7 cellular contexts compared by ENCODE assay signal in genomic region chr11:83156996-83157754, GRCh38. TPM values are rescaled to one million over a fixed set of nuclear protein-coding genes. Genes with fewer than 3 reads are reported as not detected.
DNase-seq lines count a peak whose midpoint lies in the region; ATAC-seq and TF ChIP-seq lines count a peak whose summit lies in the region.

Gene PCF11 (plus strand): TSS chr11:83157131. CDS start chr11:83157440, 309 bp downstream.

- H3K27me3 ChIP-seq in SJSA1 (replicated peaks) (no peaks in the 10 kb centered on the region), uterus (no peaks in the 10 kb centered on the region)

- H3K27ac ChIP-seq in SJSA1 (peak within 1 kb of the TSS; percentile 94), uterus (peak within 1 kb of the TSS; percentile 98 to 99)

- peak within 1 kb of the TSS; percentile 70 for H3K4me3 ChIP-seq in SJSA1
- peak within 1 kb of the TSS; percentile 68 to 98 for H3K4me3 ChIP-seq in uterus

- peak in 1 of 4 experiments; percentile 30 for TF ChIP-seq CTCF in uterus (IDR thresholded peaks at IDR 0.05)

- no peaks in the 10 kb centered on the region for H3K27me3 Mint-ChIP-seq in effector memory CD8-positive, alpha-beta T cell

- H3K4me1 ChIP-seq in SJSA1 (replicated peaks) (peaks cover 13% of the 10 kb centered on the region), uterus (no peaks in the 10 kb centered on the region)

- H3K36me3 ChIP-seq in SJSA1: peaks cover 35% of the 10 kb centered on the region
- no peaks in the 10 kb centered on the region for H3K36me3 ChIP-seq in uterus

- peaks cover 64% of the 10 kb centered on the region for H3K36me3 Mint-ChIP-seq in effector memory CD8-positive, alpha-beta T cell (ENCODE audit: insufficient read depth)

- intact Hi-C loops in uterus (cut with DNase I; ENCODE audit: low total_unique reads): no loop called here

- peaks cover 22 to 34% of the 10 kb centered on the region in 2 donors for H3K4me1 Mint-ChIP-seq in effector memory CD8-positive, alpha-beta T cell (ENCODE audit: low read depth in 2 of 2)

- peak within 1 kb of the TSS; percentile 99 to 100 for H3K27ac Mint-ChIP-seq in effector memory CD8-positive, alpha-beta T cell

- DNase-seq in SJSA1 (ENCODE audit: low read depth in 1 of 2, low spot score in 2 of 2): no peak
- DNase-seq in effector memory CD8-positive, alpha-beta T cell: peak in 1 of 3 experiments; percentile 93
- DNase-seq in mucosa of gallbladder (ENCODE audit: low spot score): no peak
- DNase-seq in uterus: no peak

- ATAC-seq in GM18505 (IDR thresholded peaks at IDR 0.05; ENCODE audit: unreplicated experiment) (peak; percentile 2), HG02759 (IDR thresholded peaks at IDR 0.05; ENCODE audit: unreplicated experiment) (peak; percentile 9), GM19328 (IDR thresholded peaks at IDR 0.05; ENCODE audit: unreplicated experiment) (no peak)
- peak; percentile 14 for ATAC-seq in effector memory CD8-positive, alpha-beta T cell (replicated peaks)

- H3K4me3 Mint-ChIP-seq in effector memory CD8-positive, alpha-beta T cell: peak within 1 kb of the TSS; percentile 96 to 100

- H3K9me3 Mint-ChIP-seq in effector memory CD8-positive, alpha-beta T cell: no peaks in the 10 kb centered on the region

- no peaks in the 10 kb centered on the region for H3K9me3 ChIP-seq in SJSA1 (replicated peaks)
- H3K9me3 ChIP-seq in uterus: no peaks in the 10 kb centered on the region

- TF ChIP-seq POLR2A in GM18505 (IDR thresholded peaks at IDR 0.05; ENCODE audit: borderline replicate concordance, extremely low read depth, insufficient read depth, insufficient read length) (peak; percentile 97), uterus (IDR thresholded peaks at IDR 0.05) (peak; percentile 99 to 100)

RNA-seq across cellular contexts. Expression of gene PCF11, which starts in this region (rescaled TPM):
- 25.2 and 32.2 TPM in 2 replicates for total RNA-seq in SJSA1 (2014; rRNA removed; shearing (Covaris generic))
- total RNA-seq in mucosa of gallbladder (46.7 TPM), uterus (100 to 1,000 TPM in 3 of 4 donors, 10 to 100 TPM in 1; 80.7 to 191 (median 122) TPM)
